8 cellular contexts compared by ENCODE assay signal in genomic region chr19:10797541-10798256, GRCh38. TPM values are rescaled to one million over a fixed set of nuclear protein-coding genes. Genes with fewer than 3 reads are reported as not detected.
A peak's percentile ranks its signal among the peaks of the same experiment; 100 is the strongest.
DNase-seq lines count a peak whose midpoint lies in the region; ATAC-seq lines count a peak whose summit lies in the region.

No MANE protein-coding gene starts in this region.

- peak; percentile 52 for ATAC-seq in GM19035 (IDR thresholded peaks at IDR 0.05; ENCODE audit: unreplicated experiment)
- ATAC-seq in HG03521 (IDR thresholded peaks at IDR 0.05; ENCODE audit: unreplicated experiment), result no peak

- peak; percentile 69 for DNase-seq in activated CD8-positive, alpha-beta memory T cell treated with anti-CD3 and anti-CD28 coated beads for 1 hour (ENCODE audit: extremely low read depth in 1 of 2, low read depth in 1 of 2)
- DNase-seq in effector CD8-positive, alpha-beta T cell (lab: John Stamatoyannopoulos, UW), result peak; percentile 51
- DNase-seq in stimulated activated CD4-positive, alpha-beta T cell treated with anti-CD3 and anti-CD28 coated beads, TNF-alpha, amount 100 ng/mL, for 1 hour (ENCODE audit: low read depth in 3 of 3, low spot score in 1 of 3), result peak; percentile 58 to 72 (median 64)
- DNase-seq in NCI-H1436 treated with DMSO at 0.1 percent for 48 hours (lab: John Stamatoyannopoulos, UW) (no peak), kidney tubule cell (ENCODE audit: low spot score) (no peak), SK-N-DZ (ENCODE audit: low spot score) (no peak)

RNA-seq across cellular contexts. Expression of gene TMED1, which starts 38.3 kb away (rescaled TPM):
- polyA plus RNA-seq in SK-N-DZ (2014; cell fraction: cytosol; rRNA removed), result 40.6 and 48.8 TPM in 2 replicates
- 12.9 and 29.7 TPM in 2 replicates for polyA plus RNA-seq in SK-N-DZ (2014; cell fraction: nucleus; rRNA removed)

RNA-seq across cellular contexts. Expression of gene C19orf38, which starts 50.5 kb away (rescaled TPM):
- 0.21 TPM in 1 of 2 replicates, not detected in the other for polyA plus RNA-seq in SK-N-DZ (2014; cell fraction: cytosol; rRNA removed)
- not detected in 2 replicates for polyA plus RNA-seq in SK-N-DZ (2014; cell fraction: nucleus; rRNA removed)

Comparison
In these comparisons a context has a peak if more than half of its experiments do, and no peak if none do; other contexts are left out.
1. DNase-seq: peak in activated CD8-positive, alpha-beta memory T cell treated with anti-CD3 and anti-CD28 coated beads for 1 hour (2 of 2), effector CD8-positive, alpha-beta T cell (single experiment) and stimulated activated CD4-positive, alpha-beta T cell treated with anti-CD3 and anti-CD28 coated beads, TNF-alpha, amount 100 ng/mL, for 1 hour (3 of 3); none in NCI-H1436 treated with DMSO at 0.1 percent for 48 hours (single experiment), kidney tubule cell (single experiment) and SK-N-DZ (single experiment).